In genomic region chr16:67207857-67208524, GRCh38 we compare ENCODE assay signal across 16 cellular contexts. TPM values are rescaled to one million over a fixed set of nuclear protein-coding genes. Genes with fewer than 3 reads are reported as not detected.
DNase-seq lines count a peak whose midpoint lies in the region; ATAC-seq, FAIRE-seq and TF ChIP-seq lines count a peak whose summit lies in the region.
"Had no signal": no experiment of that assay in that cellular context is flagged by ENCODE, and none has a peak within 500 bp of the region (broad histone marks: within the 10 kb centered on the region; RNA-seq: fewer than 3 reads in every experiment).

No MANE protein-coding gene starts in this region.

- no peaks in the 10 kb centered on the region for H3K4me1 Mint-ChIP-seq in WTC11

- peaks cover 0 to 2% of the 10 kb centered on the region in 2 donors for H3K4me1 ChIP-seq in kidney (ENCODE audit: control insufficient read depth in 1 of 2, insufficient read depth in 1 of 2, low read depth in 1 of 2, low read length in 2 of 2)
- H3K4me1 ChIP-seq: lower lobe of right lung had no signal

- H3K4me3 ChIP-seq in kidney (ENCODE audit: low read length in 2 of 2), result no peak overlapping the region
- H3K4me3 ChIP-seq: lower lobe of right lung, pancreas had no signal

- H3K27ac ChIP-seq in C4-2B, result peak overlapping the region; percentile 34
- no peak overlapping the region for H3K27ac ChIP-seq in kidney (ENCODE audit: low read depth in 2 of 2, low read length in 2 of 2)
- H3K27ac ChIP-seq: KMS-11, lower lobe of right lung, pancreas had no signal

- H3K9me3 ChIP-seq in kidney (ENCODE audit: control insufficient read depth in 1 of 2, low read length in 2 of 2), result no peaks in the 10 kb centered on the region
- H3K9me3 ChIP-seq: lower lobe of right lung, pancreas had no signal

- ATAC-seq in WTC11 (no peak), GM21825 (IDR thresholded peaks at IDR 0.05; ENCODE audit: unreplicated experiment) (no peak), GM21515 (IDR thresholded peaks at IDR 0.05; ENCODE audit: unreplicated experiment) (no peak)
- ATAC-seq: lower lobe of right lung had no signal

- intact Hi-C loops in kidney (cut with DNase I), result no loop called here

- POLR2A ChIA-PET in WTC11 (lab: Charles Lee), result interaction anchor here (0.6 to 1.7 kb wide), 2 partner anchors 11 to 19 kb away, joined by 7 to 8 read pairs; partner anchors contain the start of gene TMEM208

- H3K36me3 ChIP-seq in kidney (ENCODE audit: control insufficient read depth in 1 of 2, insufficient read depth in 2 of 2, low read length in 2 of 2), result peaks cover 0 to 3% of the 10 kb centered on the region in 2 donors

- H3K9ac ChIP-seq in kidney (ENCODE audit: low read length in 2 of 2), result no peak overlapping the region
- H3K9ac ChIP-seq: KMS-11 had no signal

- no peaks in the 10 kb centered on the region for H3K36me3 Mint-ChIP-seq in WTC11
- H3K36me3 Mint-ChIP-seq: activated naive CD8-positive, alpha-beta T cell had no signal

- H3K27ac Mint-ChIP-seq in WTC11, result no peak overlapping the region
- H3K27ac Mint-ChIP-seq: activated naive CD8-positive, alpha-beta T cell; dendritic cell treated with granulocyte-macrophage colony-stimulating factor and Interleukin-4, amounts not matched to agents 40 ng/mL and 50 ng/mL, for 4 days had no signal

- DNase-seq in HT1080 (ENCODE audit: low read depth) (peak; percentile 58), WTC11 (ENCODE audit: low spot score) (no peak), kidney (peak; percentile 64), T-helper 1 cell (no peak), Kasumi-1 (lab: John Stamatoyannopoulos, UW) (no peak)
- DNase-seq: CD4-positive, CD25-positive, alpha-beta regulatory T cell; lower lobe of right lung; stimulated activated naive CD4-positive, alpha-beta T cell had no signal

- TF ChIP-seq CTCF in C4-2B (conservative IDR thresholded peaks at IDR 0.05), result no peak
- TF ChIP-seq CTCF in WTC11 (IDR thresholded peaks at IDR 0.05), result no peak
- TF ChIP-seq CTCF in kidney (IDR thresholded peaks at IDR 0.05; ENCODE audit: borderline replicate concordance, extremely low read depth, insufficient read depth), result no peak

- peaks cover 5% of the 10 kb centered on the region for H3K27me3 Mint-ChIP-seq in WTC11 (ENCODE audit: low read depth)
- H3K27me3 Mint-ChIP-seq: activated naive CD8-positive, alpha-beta T cell; CD4-positive, CD25-positive, alpha-beta regulatory T cell; dendritic cell treated with granulocyte-macrophage colony-stimulating factor and Interleukin-4, amounts not matched to agents 40 ng/mL and 50 ng/mL, for 4 days had no signal

- no peak for FAIRE-seq in kidney (lab: Jason Lieb, UNC)
- FAIRE-seq: GM19239, pancreas had no signal

- CTCF ChIA-PET in WTC11 (lab: Charles Lee), result interaction anchor here (0.6 to 9.1 kb wide), 3 partner anchors 9 to 247 kb away, joined by 3 to 65 read pairs (median 4); partner anchors contain the start of genes CES3 and ELMO3

- no peaks in the 10 kb centered on the region for H3K9me3 Mint-ChIP-seq in WTC11
- H3K9me3 Mint-ChIP-seq: CD4-positive, CD25-positive, alpha-beta regulatory T cell; dendritic cell treated with granulocyte-macrophage colony-stimulating factor and Interleukin-4, amounts not matched to agents 40 ng/mL and 50 ng/mL, for 4 days had no signal

- no peak overlapping the region for H3K4me3 Mint-ChIP-seq in WTC11
- H3K4me3 Mint-ChIP-seq: activated naive CD8-positive, alpha-beta T cell; CD4-positive, CD25-positive, alpha-beta regulatory T cell; dendritic cell treated with granulocyte-macrophage colony-stimulating factor and Interleukin-4, amounts not matched to agents 40 ng/mL and 50 ng/mL, for 4 days had no signal

TF ChIP-seq in WTC11, 78 proteins besides CTCF, POLR2A, EP300 and RAD21:
- TF ChIP-seq ZNF121 (CRISPR knock-in tag; IDR thresholded peaks at IDR 0.05) (0 out of 2 replicates have a peak, but pooled peaks have one; percentile 13), JUN (CRISPR knock-in tag; IDR thresholded peaks at IDR 0.05) (no peak)
TF ChIP-seq in WTC11: peak in this region for 1.

RNA-seq across cellular contexts. Expression of gene ELMO3, which starts 9.1 kb away (rescaled TPM):
- total RNA-seq in HT1080 (2014; rRNA removed; shearing (Covaris generic)), result 2.6 and 3.0 TPM in 2 replicates
- polyA plus RNA-seq in HT1080 (2015; cell fraction: cytosol; rRNA removed), result 1.1 and 1.3 TPM in 2 replicates
- 14.7 and 17.2 TPM in 2 replicates for polyA plus RNA-seq in HT1080 (2015; cell fraction: nucleus; rRNA removed)
- total RNA-seq in WTC11 (2021) (13.6 to 15.6 TPM (median 15.3 TPM) in 3 replicates), kidney (24.2 TPM)
- polyA plus RNA-seq in kidney (ENCODE audit: insufficient read depth, low read depth, low replicate concordance), result 33.1 TPM

RNA-seq across cellular contexts. Expression of gene E2F4, which starts 16.0 kb away (rescaled TPM):
- 201 and 230 TPM in 2 replicates for total RNA-seq in HT1080 (2014; rRNA removed; shearing (Covaris generic))
- polyA plus RNA-seq in HT1080 (2015; cell fraction: cytosol; rRNA removed), result 142 and 172 TPM in 2 replicates
- 274 and 292 TPM in 2 replicates for polyA plus RNA-seq in HT1080 (2015; cell fraction: nucleus; rRNA removed)
- total RNA-seq in WTC11 (2021), result 75.6 to 85.0 TPM (median 75.8 TPM) in 3 replicates
- total RNA-seq in kidney, result 54.4 TPM
- 39.1 TPM for polyA plus RNA-seq in kidney (ENCODE audit: insufficient read depth, low read depth, low replicate concordance)

RNA-seq across cellular contexts. Expression of gene EXOC3L1, which starts 18.1 kb away (rescaled TPM):
- total RNA-seq in HT1080 (2014; rRNA removed; shearing (Covaris generic)), result 1.1 and 1.6 TPM in 2 replicates
- 0.10 and 0.18 TPM in 2 replicates for polyA plus RNA-seq in HT1080 (2015; cell fraction: cytosol; rRNA removed)
- polyA plus RNA-seq in HT1080 (2015; cell fraction: nucleus; rRNA removed), result 0.76 TPM in 2 replicates
- total RNA-seq in WTC11 (2021), result 4.0 to 4.9 TPM (median 4.8 TPM) in 3 replicates
- total RNA-seq in kidney, result 7.2 TPM
- polyA plus RNA-seq in kidney (ENCODE audit: insufficient read depth, low read depth, low replicate concordance), result 9.9 TPM

RNA-seq across cellular contexts. Expression of gene TMEM208, which starts 18.9 kb away (rescaled TPM):
- 39.4 and 50.3 TPM in 2 replicates for total RNA-seq in HT1080 (2014; rRNA removed; shearing (Covaris generic))
- polyA plus RNA-seq in HT1080 (2015; cell fraction: cytosol; rRNA removed), result 47.9 and 52.9 TPM in 2 replicates
- 37.1 and 46.9 TPM in 2 replicates for polyA plus RNA-seq in HT1080 (2015; cell fraction: nucleus; rRNA removed)
- 37.4 to 48.4 TPM (median 43.1 TPM) in 3 replicates for total RNA-seq in WTC11 (2021)
- 47.1 TPM for total RNA-seq in kidney
- 145 TPM for polyA plus RNA-seq in kidney (ENCODE audit: insufficient read depth, low read depth, low replicate concordance)

RNA-seq across cellular contexts. Expression of gene MATCAP1, which starts 24.2 kb away (rescaled TPM):
- 7.0 and 11.6 TPM in 2 replicates for total RNA-seq in HT1080 (2014; rRNA removed; shearing (Covaris generic))
- 5.1 and 6.6 TPM in 2 replicates for polyA plus RNA-seq in HT1080 (2015; cell fraction: cytosol; rRNA removed)
- polyA plus RNA-seq in HT1080 (2015; cell fraction: nucleus; rRNA removed), result 114 TPM in 2 replicates
- 40.8 to 54.3 TPM (median 50.5 TPM) in 3 replicates for total RNA-seq in WTC11 (2021)
- 38.8 TPM for total RNA-seq in kidney
- polyA plus RNA-seq in kidney (ENCODE audit: insufficient read depth, low read depth, low replicate concordance), result 15.5 TPM

Comparison
In these comparisons a context has a peak if more than half of its experiments do, and no peak if none do; other contexts are left out.
1. DNase-seq: peak in HT1080 (single experiment) and kidney (single experiment); none in WTC11 (single experiment), T-helper 1 cell (0 of 5) and Kasumi-1 (0 of 2).